ENCODE assay signal across 1 cellular context in the genomic region with DNA sequence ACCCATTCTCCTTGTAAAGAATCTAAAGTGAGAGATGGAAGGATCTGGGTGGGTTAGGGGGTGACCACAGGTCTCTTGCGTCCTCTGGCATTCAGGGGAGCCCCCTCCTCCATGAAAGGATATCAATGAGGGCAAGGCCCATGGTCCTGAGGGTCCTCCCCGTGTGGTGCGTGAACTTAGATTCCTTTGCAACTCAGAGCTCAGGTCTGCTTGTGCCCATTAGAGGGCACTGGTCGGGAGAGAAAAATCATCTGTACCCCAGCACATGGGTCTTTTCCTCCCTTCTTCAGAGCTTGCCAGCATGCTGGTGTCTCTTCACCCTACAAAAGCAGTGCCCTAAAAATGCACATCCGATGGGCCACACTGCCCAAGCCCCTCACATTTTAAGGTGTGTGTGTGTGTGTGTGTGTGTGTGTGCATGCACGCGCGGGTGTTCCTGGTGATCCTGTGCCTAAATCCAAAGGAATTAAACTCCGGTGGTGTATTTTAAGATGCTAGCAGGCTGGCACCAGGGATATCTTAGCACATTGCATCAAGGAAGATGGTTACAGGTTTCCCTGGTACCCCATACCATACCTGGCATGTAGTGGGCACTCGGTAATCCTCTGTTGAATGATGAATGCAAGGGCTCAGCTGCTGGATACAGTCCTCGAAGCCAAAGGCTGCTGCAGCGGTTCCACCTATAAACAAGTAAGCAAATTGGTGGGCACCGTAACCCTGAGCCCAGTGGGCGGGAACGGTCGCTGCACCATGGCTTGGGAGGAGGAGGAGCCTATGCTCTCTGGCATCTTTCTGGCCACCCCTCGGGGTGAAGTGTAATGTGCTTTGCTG.
TF ChIP-seq lines count a peak whose summit lies in the region.

No MANE protein-coding gene starts in this region.

TF ChIP-seq in HEK293, 187 proteins besides CTCF, POLR2A, EP300 and RAD21 (continued from another document):
- TF ChIP-seq ZNF560 (tag by site-specific recombination; IDR thresholded peaks at IDR 0.05; ENCODE audit: borderline replicate concordance) = no peak
- no peak for TF ChIP-seq ZNF426 (tag by site-specific recombination; IDR thresholded peaks at IDR 0.05)
